Comparison of ENCODE assay signal across 22 cellular contexts in genomic region chr4:7949759-7950158, GRCh38. TPM values are rescaled to one million over a fixed set of nuclear protein-coding genes. Genes with fewer than 3 reads are reported as not detected.
A peak's percentile ranks its signal among the peaks of the same experiment; 100 is the strongest.
DNase-seq lines count a peak whose midpoint lies in the region; ATAC-seq and TF ChIP-seq lines count a peak whose summit lies in the region.
"Had no signal": no experiment of that assay in that cellular context is flagged by ENCODE, and none has a peak within 500 bp of the region (broad histone marks: within the 10 kb centered on the region; RNA-seq: fewer than 3 reads in every experiment).

No MANE protein-coding gene starts in this region.

- H3K4me1 Mint-ChIP-seq in H9: peaks cover 2 to 5% of the 10 kb centered on the region in 2 experiments; a peak in 3 of 4 replicates
- H3K4me1 Mint-ChIP-seq: B cell had no signal

- H3K27me3 Mint-ChIP-seq in H9 (ENCODE audit: low read depth): peaks cover 6% of the 10 kb centered on the region

- H3K36me3 ChIP-seq in SK-N-SH (replicated peaks in 1 of 2; ENCODE audit: control insufficient read depth in 1 of 2, insufficient read depth in 2 of 2, low read length in 1 of 2) (no peaks in the 10 kb centered on the region), mesenchymal stem cell (ENCODE audit: control insufficient read depth in 1 of 2, insufficient read depth in 2 of 2, low read depth in 1 of 2, low read length in 2 of 2) (no peaks in the 10 kb centered on the region), parathyroid adenoma (ENCODE audit: control insufficient read depth, insufficient read depth, low read length) (no peaks in the 10 kb centered on the region)
- H3K36me3 ChIP-seq: SJCRH30 had no signal

- H4K20me1 ChIP-seq in H9 (ENCODE audit: control insufficient read depth, insufficient read depth, insufficient read length) (no peaks in the 10 kb centered on the region), SK-N-SH (ENCODE audit: insufficient read depth) (no peaks in the 10 kb centered on the region)

- no peaks in the 10 kb centered on the region for H3K23me2 ChIP-seq in H9 (ENCODE audit: insufficient read length, low read depth, low read length, poor library complexity, severe bottlenecking)

- peak overlapping the region; percentile 18; the same call in 1 of the 2 replicates for H3K14ac ChIP-seq in H9 (ENCODE audit: insufficient read depth, low read length)
- H3K14ac ChIP-seq in mesenchymal stem cell (ENCODE audit: low read length in 2 of 2): no peak overlapping the region

- no peak overlapping the region for H4K5ac ChIP-seq in H9 (ENCODE audit: insufficient read length, low read depth, low read length)

- no peak for DNase-seq in H9
- no peak for DNase-seq in SK-N-SH
- no peak for DNase-seq in mesenchymal stem cell
- DNase-seq in NCI-H2029 (lab: John Stamatoyannopoulos, UW): no peak
- no peak for DNase-seq in NK-92 (lab: John Stamatoyannopoulos, UW; ENCODE audit: unreplicated experiment)
- no peak for DNase-seq in activated naive CD4-positive, alpha-beta T cell treated with anti-CD3 and anti-CD28 coated beads, Interleukin-2, amount 50 U/mL, for 72 hours (ENCODE audit: low spot score in 2 of 2)
- no peak for DNase-seq in cardiac septum (ENCODE audit: low spot score)
- DNase-seq: EL; GF-D8; KBM-7; MM.1S; NCI-H1092 treated with DMSO at 0.1 percent for 48 hours; NCI-H1436 treated with DMSO at 0.1 percent for 48 hours; NCI-H2029 treated with DMSO at 0.1 percent for 48 hours; NCI-H510A treated with DMSO at 0.1 percent for 48 hours; NCI-H748 treated with DMSO at 0.1 percent for 48 hours; NK-92 treated with Interleukin-12 subunit alpha and Interleukin-12 subunit beta, amount 100 ng/mL, for 24 hours; SJCRH30 had no signal

- H3K18ac ChIP-seq in H9 (ENCODE audit: insufficient read length, low read depth, low read length) (no peak overlapping the region), mesenchymal stem cell (ENCODE audit: low read depth in 1 of 2, low read length in 2 of 2) (no peak overlapping the region)

- H3K27me3 ChIP-seq in H9 (ENCODE audit: insufficient read depth, low read length) (no peaks in the 10 kb centered on the region), SK-N-SH (ENCODE audit: insufficient read depth) (no peaks in the 10 kb centered on the region), mesenchymal stem cell (ENCODE audit: control insufficient read depth in 1 of 2, insufficient read depth in 1 of 2, low read length in 2 of 2) (no peaks in the 10 kb centered on the region), parathyroid adenoma (ENCODE audit: control insufficient read depth, insufficient read depth, low read length) (no peaks in the 10 kb centered on the region)

- H3K27ac Mint-ChIP-seq in H9: no peak overlapping the region; a peak in 1 of 7 replicates
- peak overlapping the region in 1 of 2 donors; percentile 12 for H3K27ac Mint-ChIP-seq in activated naive CD4-positive, alpha-beta T cell treated with anti-CD3 and anti-CD28 coated beads, Interleukin-2, amount 50 U/mL, for 72 hours
- H3K27ac Mint-ChIP-seq: B cell, CD14-positive monocyte had no signal

- H3K9me2 ChIP-seq in SK-N-SH: no peaks in the 10 kb centered on the region

- no peak overlapping the region for H3T11ph ChIP-seq in H9 (ENCODE audit: low read length)

- H3K4me2 ChIP-seq in H9 (ENCODE audit: insufficient read depth, insufficient read length, low read length) (no peak overlapping the region), SK-N-SH (peak overlapping the region; percentile 37; the same call in 1 of the 2 replicates), mesenchymal stem cell (ENCODE audit: low read length, poor library complexity, severe bottlenecking) (no peak overlapping the region), parathyroid adenoma (ENCODE audit: low read length) (no peak overlapping the region)
- H3K4me2 ChIP-seq: A549 had no signal

- intact Hi-C loops in cardiac septum (cut with DNase I): no loop called here

- POLR2A ChIA-PET in SK-N-SH (lab: Yijun Ruan, JAX): interaction anchor here (2.1 kb wide), 1 partner anchor 10 kb away, joined by 12 read pairs; the partner anchor contains the start of gene AFAP1

- WGBS in H9 (ENCODE audit: extremely low coverage, insufficient read length, low lambda C conversion rate): no CpG with 5 or more reads among the region's 4 CpGs
- 66% methylated on average over 4 of the region's 4 CpGs for WGBS in SK-N-SH (ENCODE audit: low lambda C conversion rate)
- 63% methylated on average over 4 of the region's 4 CpGs for WGBS in mesenchymal stem cell

- no peak overlapping the region for H3K9ac ChIP-seq in H9 (ENCODE audit: extremely low read depth, insufficient read length, low read length)
- no peak overlapping the region for H3K9ac ChIP-seq in SK-N-SH
- H3K9ac ChIP-seq in mesenchymal stem cell (ENCODE audit: low read length): no peak overlapping the region
- H3K9ac ChIP-seq in parathyroid adenoma: no peak overlapping the region

- no peak overlapping the region for H2BK20ac ChIP-seq in H9 (ENCODE audit: low read depth, low read length, poor library complexity, severe bottlenecking)

- no peak for TF ChIP-seq RAD21 in SK-N-SH (IDR thresholded peaks at IDR 0.05; ENCODE audit: low read length)

- H3K4me1 ChIP-seq in H9 (ENCODE audit: insufficient read depth, low read length) (no peaks in the 10 kb centered on the region), SK-N-SH (ENCODE audit: control insufficient read depth in 1 of 2, insufficient read depth in 2 of 2, low read depth in 1 of 2, low read length in 1 of 2) (peaks cover 0 to 24% of the 10 kb centered on the region in 2 experiments; a peak in 2 of 4 replicates), mesenchymal stem cell (ENCODE audit: control insufficient read depth, insufficient read depth, low read depth, low read length) (peaks cover 1% of the 10 kb centered on the region), parathyroid adenoma (peaks cover 8% of the 10 kb centered on the region)
- H3K4me1 ChIP-seq: SJCRH30 had no signal

- no peak overlapping the region for H3K23ac ChIP-seq in H9 (ENCODE audit: insufficient read length, low read depth, low read length)
- no peak overlapping the region for H3K23ac ChIP-seq in mesenchymal stem cell (ENCODE audit: low read length in 2 of 2)

- H4K8ac ChIP-seq in H9 (replicated peaks; ENCODE audit: insufficient read length, low read depth, low read length) (no peak overlapping the region), mesenchymal stem cell (ENCODE audit: low read length) (no peak overlapping the region)

- H3K79me2 ChIP-seq in H9 (ENCODE audit: insufficient read depth, low read length) (no peaks in the 10 kb centered on the region), SK-N-SH (ENCODE audit: insufficient read depth) (no peaks in the 10 kb centered on the region), parathyroid adenoma (no peaks in the 10 kb centered on the region)

- H3K9me3 ChIP-seq in H9 (ENCODE audit: control insufficient read depth, low read depth, low read length) (no peaks in the 10 kb centered on the region), SK-N-SH (no peaks in the 10 kb centered on the region), mesenchymal stem cell (ENCODE audit: control insufficient read depth, low read length) (no peaks in the 10 kb centered on the region), parathyroid adenoma (ENCODE audit: control insufficient read depth, low read length) (no peaks in the 10 kb centered on the region)

- no peaks in the 10 kb centered on the region for H3K36me3 Mint-ChIP-seq in H9 (ENCODE audit: insufficient read depth in 1 of 3, low read depth in 3 of 3)
- peaks cover 17 to 27% of the 10 kb centered on the region in 2 donors for H3K36me3 Mint-ChIP-seq in activated naive CD4-positive, alpha-beta T cell treated with anti-CD3 and anti-CD28 coated beads, Interleukin-2, amount 50 U/mL, for 72 hours
- H3K36me3 Mint-ChIP-seq: CD14-positive monocyte had no signal

- no peak for TF ChIP-seq EP300 in SK-N-SH (IDR thresholded peaks at IDR 0.05; ENCODE audit: borderline replicate concordance in 1 of 2, low read depth in 1 of 2, low read length in 1 of 2)

- H4K91ac ChIP-seq in H9 (ENCODE audit: insufficient read length, low read depth, low read length) (no peak overlapping the region), mesenchymal stem cell (ENCODE audit: low read length) (no peak overlapping the region)

- H3K56ac ChIP-seq in H9 (ENCODE audit: insufficient read length, low read depth, low read length): no peak overlapping the region

- H2BK120ac ChIP-seq in H9 (ENCODE audit: low read depth, low read length, poor library complexity, severe bottlenecking) (no peak overlapping the region), mesenchymal stem cell (ENCODE audit: low read depth, low read length) (no peak overlapping the region)

- no peak overlapping the region for H2AFZ ChIP-seq in H9 (ENCODE audit: low read length)
- H2AFZ ChIP-seq in SK-N-SH (ENCODE audit: low read depth): no peak overlapping the region
- H2AFZ ChIP-seq in mesenchymal stem cell (ENCODE audit: low read depth, low read length): no peak overlapping the region
- peak overlapping the region; percentile 56 for H2AFZ ChIP-seq in parathyroid adenoma

- no peak overlapping the region for H3K27ac ChIP-seq in H9 (ENCODE audit: insufficient read length, low read depth, low read length)
- peak overlapping the region in 1 of 2 experiments; percentile 82; a peak in 2 of 4 replicates for H3K27ac ChIP-seq in SK-N-SH (ENCODE audit: low read depth in 2 of 2, low read length in 1 of 2)
- H3K27ac ChIP-seq in mesenchymal stem cell (ENCODE audit: low read length, poor library complexity, severe bottlenecking): no peak overlapping the region
- H3K27ac ChIP-seq in parathyroid adenoma: no peak overlapping the region
- H3K27ac ChIP-seq: SJCRH30 had no signal

- peaks cover 0 to 2% of the 10 kb centered on the region in 2 experiments; a peak in 2 of 5 replicates for H3K9me3 Mint-ChIP-seq in H9
- H3K9me3 Mint-ChIP-seq in activated naive CD4-positive, alpha-beta T cell treated with anti-CD3 and anti-CD28 coated beads, Interleukin-2, amount 50 U/mL, for 72 hours: peaks cover 6 to 10% of the 10 kb centered on the region in 2 donors

- CTCF ChIA-PET in SK-N-SH (lab: Yijun Ruan, JAX): interaction anchor here (1.0 to 3.9 kb wide), 4 partner anchors 38 to 148 kb away, joined by 3 to 15 read pairs (median 6); no protein-coding TSS in a partner anchor

- no peak overlapping the region for H3K4me3 ChIP-seq in SK-N-SH (ENCODE audit: low read depth in 2 of 2, low read length in 1 of 2)
- no peak overlapping the region for H3K4me3 ChIP-seq in mesenchymal stem cell (ENCODE audit: insufficient read depth in 1 of 2, low read depth in 1 of 2, low read length in 2 of 2)
- no peak overlapping the region for H3K4me3 ChIP-seq in parathyroid adenoma (ENCODE audit: low read depth, low read length)
- H3K4me3 ChIP-seq: A549, SJCRH30 had no signal

- H2BK5ac ChIP-seq in H9 (ENCODE audit: insufficient read length, low read length) (no peak overlapping the region), mesenchymal stem cell (ENCODE audit: low read depth, low read length, poor library complexity, severe bottlenecking) (no peak overlapping the region)

- H3K79me1 ChIP-seq in H9 (ENCODE audit: insufficient read depth, low read depth, low read length, poor library complexity, severe bottlenecking) (no peaks in the 10 kb centered on the region), mesenchymal stem cell (replicated peaks; ENCODE audit: low read length, poor library complexity, severe bottlenecking) (no peaks in the 10 kb centered on the region)

- H2BK15ac ChIP-seq in H9 (ENCODE audit: low read depth, low read length): no peak overlapping the region
- peak overlapping the region; percentile 2 for H2BK15ac ChIP-seq in mesenchymal stem cell (ENCODE audit: low read depth, poor library complexity, severe bottlenecking)

- no peak for ATAC-seq in activated naive CD4-positive, alpha-beta T cell treated with anti-CD3 and anti-CD28 coated beads, Interleukin-2, amount 50 U/mL, for 72 hours
- ATAC-seq: A549 had no signal

- no peak overlapping the region for H3K4me3 Mint-ChIP-seq in H9
- H3K4me3 Mint-ChIP-seq: B cell, CD14-positive monocyte had no signal

- TF ChIP-seq CTCF in H9 (conservative IDR thresholded peaks at IDR 0.05) (no peak), SK-N-SH (IDR thresholded peaks at IDR 0.05) (no peak), parathyroid adenoma (IDR thresholded peaks at IDR 0.05) (no peak)

- H2BK12ac ChIP-seq in H9 (ENCODE audit: insufficient read length, low read depth, low read length): no peak overlapping the region
- peak overlapping the region in 1 of 2 experiments; percentile 24 for H2BK12ac ChIP-seq in mesenchymal stem cell (ENCODE audit: low read length in 2 of 2)

- H2AK5ac ChIP-seq in H9 (ENCODE audit: insufficient read length, low read length) (no peak overlapping the region), mesenchymal stem cell (ENCODE audit: low read length, severe bottlenecking) (peak overlapping the region; percentile 12)

- H3K4ac ChIP-seq in H9 (ENCODE audit: low read depth, low read length) (no peak overlapping the region), mesenchymal stem cell (ENCODE audit: low read depth in 1 of 2, low read length in 2 of 2) (no peak overlapping the region)

- H3F3A ChIP-seq in SK-N-SH (replicated peaks; ENCODE audit: insufficient read depth): peaks cover 4% of the 10 kb centered on the region

RNA-seq across cellular contexts. Expression of gene AFAP1, which starts 10.1 kb away (rescaled TPM):
- 5.4 and 6.5 TPM in 2 replicates for total RNA-seq in H9 (2021)
- polyA plus RNA-seq in SK-N-SH (2012; rRNA removed): 40.6 and 67.9 TPM in 2 replicates
- 48.9 and 59.9 TPM in 2 replicates for polyA plus RNA-seq in SK-N-SH (2012; cell fraction: cytosol; rRNA removed)
- 89.8 and 105 TPM in 2 replicates for polyA plus RNA-seq in SK-N-SH (2012; cell fraction: nucleus; rRNA removed)
- polyA plus RNA-seq in mesenchymal stem cell (2013, experiment 1 of 2): 19.0 TPM
- polyA plus RNA-seq in mesenchymal stem cell (2013, experiment 2 of 2): 19.1 TPM
- total RNA-seq in activated naive CD4-positive, alpha-beta T cell treated with anti-CD3 and anti-CD28 coated beads, Interleukin-2, amount 50 U/mL, for 72 hours: 10 to 100 TPM; 10.2 to 41.9 TPM
- 8.7 TPM for total RNA-seq in cardiac septum
- polyA plus RNA-seq: CD14-positive monocyte had no signal
